18 cellular contexts compared by ENCODE assay signal in the genomic region with DNA sequence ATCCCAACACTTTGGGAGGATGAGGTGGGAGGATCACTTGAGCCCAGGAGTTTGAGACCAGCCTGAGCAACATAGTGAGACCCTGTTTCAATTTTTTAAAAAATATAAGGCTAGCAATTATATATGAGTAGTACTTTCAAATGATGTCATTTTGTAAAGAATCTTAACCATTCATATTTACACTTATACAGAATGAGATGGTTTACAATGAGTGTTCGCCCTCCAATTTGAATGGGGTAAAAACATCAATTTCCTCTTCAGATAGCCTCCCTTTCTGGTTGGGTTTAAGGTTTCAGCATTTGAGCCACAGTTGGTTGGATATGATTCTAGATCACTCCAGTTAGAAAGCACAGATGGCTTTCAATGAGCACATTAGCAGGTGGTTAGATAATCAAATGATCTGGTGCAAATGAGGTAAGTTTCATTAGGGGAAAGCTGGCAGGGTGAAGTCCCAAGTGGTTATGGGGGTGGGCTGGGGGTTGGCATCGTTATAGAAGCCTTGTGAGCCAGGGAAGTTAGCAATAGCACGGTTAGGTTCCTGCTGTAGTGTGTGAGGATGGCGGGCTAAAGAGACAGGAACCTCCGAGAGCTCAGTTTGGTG.
DNase-seq lines count a peak whose midpoint lies in the region; ATAC-seq and TF ChIP-seq lines count a peak whose summit lies in the region.
"Had no signal": no experiment of that assay in that cellular context is flagged by ENCODE, and none has a peak within 500 bp of the region (broad histone marks: within the 10 kb centered on the region; RNA-seq: fewer than 3 reads in every experiment).

No MANE protein-coding gene starts in this region.

- in situ Hi-C loops in GM23248 (cut with MboI): loop anchor here (5.0 to 25.0 kb wide), 2 partner anchors 561 to 1131 kb away; no protein-coding TSS in a partner anchor

- H3K4me2 ChIP-seq in GM23248 (ENCODE audit: unreplicated experiment): no peak overlapping the region

- no peak overlapping the region for H2AFZ ChIP-seq in GM23248

- peaks cover 7% of the 10 kb centered on the region for H3K9me3 Mint-ChIP-seq in Calu3 (ENCODE audit: low read depth, unreplicated experiment)
- H3K9me3 Mint-ChIP-seq: activated T-helper 2 cell treated with anti-CD3 and anti-CD28 coated beads, Interferon-gamma antibody, Interleukin-2, Interleukin-4, amounts not matched to agents 10 μg/mL and 5 μg/mL and 100 μg/mL, durations not matched to agents 14 hours and 24 hours and 36 hours had no signal

- peak overlapping the region; percentile 86 for H3K27ac Mint-ChIP-seq in Calu3 (ENCODE audit: unreplicated experiment)
- H3K27ac Mint-ChIP-seq: activated CD4-positive, alpha-beta memory T cell treated with anti-CD3 and anti-CD28 coated beads, Interleukin-2, amount 10 ng/mL, durations not matched to agents 7 days and 5 days; activated T-helper 2 cell treated with anti-CD3 and anti-CD28 coated beads, Interferon-gamma antibody, Interleukin-2, Interleukin-4, amounts not matched to agents 10 μg/mL and 5 μg/mL and 100 μg/mL, durations not matched to agents 14 hours and 24 hours and 36 hours; B cell; IgD-negative memory B cell had no signal

- no peak for DNase-seq in Calu3
- DNase-seq in NCI-H1092 (lab: John Stamatoyannopoulos, UW): peak; percentile 31
- DNase-seq in NCI-H69 (lab: John Stamatoyannopoulos, UW): peak; percentile 79
- DNase-seq in islet precursor cell: peak; percentile 12
- no peak for DNase-seq in GM23248
- DNase-seq in AML-193 (lab: John Stamatoyannopoulos, UW): no peak
- DNase-seq in mucosa of descending colon: no peak
- DNase-seq: activated CD4-positive, alpha-beta memory T cell treated with anti-CD3 and anti-CD28 coated beads, Interleukin-2, amount 10 ng/mL, durations not matched to agents 7 days and 5 days; amniotic stem cell; DMS153; MV-4-11; pancreas; stimulated activated CD4-positive, alpha-beta T cell treated with anti-CD3 and anti-CD28 coated beads, Interleukin-4, amount 100 ng/mL, for 24 hours; stimulated activated CD8-positive, alpha-beta memory T cell treated with anti-CD3 and anti-CD28 coated beads, Interleukin-4, amount 100 ng/mL, for 48 hours had no signal

- no peak overlapping the region for H3K9ac ChIP-seq in GM23248

- H3F3A ChIP-seq in GM23248 (ENCODE audit: insufficient read depth): peaks cover 20% of the 10 kb centered on the region

- H3K4me3 Mint-ChIP-seq in Calu3 (ENCODE audit: low read depth, unreplicated experiment): peak overlapping the region; percentile 25
- H3K4me3 Mint-ChIP-seq: activated CD4-positive, alpha-beta memory T cell treated with anti-CD3 and anti-CD28 coated beads, Interleukin-2, amount 10 ng/mL, durations not matched to agents 7 days and 5 days; B cell; IgD-negative memory B cell had no signal

- H4K20me1 ChIP-seq in GM23248 (ENCODE audit: insufficient read depth): no peaks in the 10 kb centered on the region

- CTCF ChIA-PET in Calu3 (lab: Charles Lee): interaction anchor here (1.8 to 2.3 kb wide), 2 partner anchors 101 to 121 kb away, joined by 4 to 9 read pairs; no protein-coding TSS in a partner anchor

- ATAC-seq in HG03175 (IDR thresholded peaks at IDR 0.05; ENCODE audit: unreplicated experiment) (no peak), mucosa of descending colon (no peak)

- peaks cover 13% of the 10 kb centered on the region for H3K36me3 Mint-ChIP-seq in Calu3 (ENCODE audit: insufficient read depth, unreplicated experiment)

- 77 to 79% methylated on average over 5 of the region's 5 CpGs for WGBS in GM23248 (ENCODE audit: low coverage in 1 of 2, low lambda C conversion rate in 2 of 2, missing lambda C conversion rate in 2 of 2), 2 experiments

- H3K27ac ChIP-seq in GM23248: no peak overlapping the region

- no peaks in the 10 kb centered on the region for H3K79me2 ChIP-seq in GM23248 (ENCODE audit: insufficient read depth)

- H3K36me3 ChIP-seq in GM23248 (ENCODE audit: low read depth) (no peaks in the 10 kb centered on the region), mucosa of descending colon (ENCODE audit: low read depth) (no peaks in the 10 kb centered on the region)
- H3K36me3 ChIP-seq: pancreas had no signal

- H3K27me3 Mint-ChIP-seq in Calu3 (ENCODE audit: unreplicated experiment): no peaks in the 10 kb centered on the region
- H3K27me3 Mint-ChIP-seq: activated CD4-positive, alpha-beta memory T cell treated with anti-CD3 and anti-CD28 coated beads, Interleukin-2, amount 10 ng/mL, durations not matched to agents 7 days and 5 days had no signal

- H3K4me1 Mint-ChIP-seq in Calu3 (ENCODE audit: low read depth, unreplicated experiment): peaks cover 70% of the 10 kb centered on the region
- H3K4me1 Mint-ChIP-seq: B cell had no signal

- no peaks in the 10 kb centered on the region for H3K9me2 ChIP-seq in GM23248 (ENCODE audit: insufficient read depth)

- intact Hi-C loops in Calu3 (cut with micrococcal nuclease; ENCODE audit: unreplicated experiment) (no loop called here), mucosa of descending colon (cut with DNase I, micrococcal nuclease) (loop anchor here in 1 of 2 donors (10.0 kb wide), 1 partner anchor 564 kb away; no protein-coding TSS in a partner anchor)

- H3K9me3 ChIP-seq in GM23248 (ENCODE audit: low read depth): no peaks in the 10 kb centered on the region
- no peaks in the 10 kb centered on the region for H3K9me3 ChIP-seq in mucosa of descending colon
- H3K9me3 ChIP-seq: pancreas had no signal

- no TSS peak for BruUV-seq in Calu3 (replicated peaks; lab: Mats Ljungman, UMichigan)

- TF ChIP-seq CTCF in Calu3 (IDR thresholded peaks at IDR 0.05; ENCODE audit: unreplicated experiment) (no peak), mucosa of descending colon (IDR thresholded peaks at IDR 0.05) (no peak)

- H3K4me1 ChIP-seq in GM23248 (ENCODE audit: insufficient read depth) (peaks cover 32% of the 10 kb centered on the region), mucosa of descending colon (ENCODE audit: low read depth) (no peaks in the 10 kb centered on the region)

- H3K4me3 ChIP-seq in GM23248: no peak overlapping the region
- H3K4me3 ChIP-seq in mucosa of descending colon: no peak overlapping the region
- H3K4me3 ChIP-seq: pancreas had no signal

- no peaks in the 10 kb centered on the region for H3K27me3 ChIP-seq in GM23248 (replicated peaks; ENCODE audit: insufficient read depth)

Comparison
In these comparisons a context has a peak if more than half of its experiments do, and no peak if none do; other contexts are left out.
1. DNase-seq: peak in NCI-H1092 (single experiment), NCI-H69 (single experiment) and islet precursor cell (single experiment); none in Calu3 (single experiment), GM23248 (single experiment), AML-193 (0 of 2) and mucosa of descending colon (0 of 3).